8 cellular contexts compared by ENCODE assay signal in the genomic region with DNA sequence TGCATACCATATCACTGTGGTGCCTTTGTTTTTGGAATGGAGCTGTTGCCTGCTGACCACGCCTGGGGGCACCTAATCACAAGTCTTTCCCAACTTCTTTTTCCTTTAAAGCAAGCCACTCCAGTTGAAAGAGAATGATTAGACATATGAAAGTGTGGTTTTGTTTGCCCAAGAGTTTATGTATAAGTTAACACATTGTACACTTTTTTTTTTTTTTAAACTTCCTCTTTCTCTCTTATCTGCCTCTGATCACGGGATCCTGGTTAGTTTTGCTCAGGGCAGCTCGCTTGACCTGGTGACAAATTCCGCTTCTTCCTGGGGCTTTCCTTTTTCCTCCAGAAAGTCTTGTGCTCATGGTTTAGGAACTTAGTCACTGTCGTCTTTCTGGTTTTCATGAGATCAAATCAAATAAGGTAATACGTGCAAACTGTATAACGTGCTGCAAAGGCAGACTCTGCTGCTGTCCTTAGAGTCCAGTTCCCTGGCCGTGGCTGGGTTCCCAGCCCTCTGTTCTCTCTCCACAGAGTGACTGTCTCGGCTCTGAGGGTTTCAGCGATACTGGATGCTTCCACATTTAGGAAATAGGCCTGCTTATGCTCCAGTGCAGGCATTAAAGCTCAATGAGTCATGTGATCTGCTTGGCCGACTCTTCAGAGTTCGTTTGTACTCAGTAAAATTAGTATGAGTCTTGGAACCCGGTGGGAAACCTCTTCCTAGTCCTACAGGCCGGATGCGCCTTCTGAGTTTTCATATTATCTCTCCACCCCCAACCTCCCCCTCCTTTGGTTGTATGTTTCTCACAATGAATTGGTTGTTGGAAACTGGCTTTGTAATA. TPM values are rescaled to one million over a fixed set of nuclear protein-coding genes. Genes with fewer than 3 reads are reported as not detected.
A peak's percentile ranks its signal among the peaks of the same experiment; 100 is the strongest.
DNase-seq lines count a peak whose midpoint lies in the region; ATAC-seq and TF ChIP-seq lines count a peak whose summit lies in the region.

No MANE protein-coding gene starts in this region.

- H3K9ac ChIP-seq in SK-N-MC (ENCODE audit: insufficient read length) = peak overlapping the region; percentile 8

- no peaks in the 10 kb centered on the region for H3K27me3 ChIP-seq in breast epithelium

- H3K9me3 ChIP-seq in SK-N-MC (ENCODE audit: low read depth, low read length) (no peaks in the 10 kb centered on the region), breast epithelium (no peaks in the 10 kb centered on the region)

- TF ChIP-seq POLR2A in breast epithelium (IDR thresholded peaks at IDR 0.05) = no peak

- DNase-seq in Ammon's horn (ENCODE audit: low spot score) (peak; percentile 71), SK-N-MC (ENCODE audit: low read depth, low spot score) (peak; percentile 45), breast epithelium (ENCODE audit: low spot score in 2 of 2) (peak in 1 of 2 donors; percentile 54), kidney glomerular epithelial cell (lab: John Stamatoyannopoulos, UW) (peak; percentile 86), HEK293T (ENCODE audit: extremely low spot score) (no peak)
- peak; percentile 18 to 19 for DNase-seq in stimulated activated CD4-positive, alpha-beta T cell treated with anti-CD3 and anti-CD28 coated beads, Interleukin-2, amount 100 ng/mL, for 48 hours

- no peak for TF ChIP-seq CTCF in breast epithelium (IDR thresholded peaks at IDR 0.05)

- H3K36me3 ChIP-seq in SK-N-MC (ENCODE audit: insufficient read depth, low read length) = 0 out of 2 replicates have a peak, but pooled peaks cover 5% of the 10 kb centered on the region
- no peaks in the 10 kb centered on the region for H3K36me3 ChIP-seq in breast epithelium

- POLR2A ChIA-PET in HEK293T (lab: Yijun Ruan, JAX) = interaction anchor here (1.3 kb wide), 2 partner anchors 14 to 17 kb away, joined by 3 to 4 read pairs; no protein-coding TSS in a partner anchor

- H3K4me3 ChIP-seq in SK-N-MC = peak overlapping the region; percentile 56
- H3K4me3 ChIP-seq in breast epithelium = peak overlapping the region; percentile 19 to 44 (median 33)

- H3K27ac ChIP-seq in SK-N-MC (peak overlapping the region; percentile 73), breast epithelium (peak overlapping the region; percentile 83 to 85)

- H3K4me1 ChIP-seq in breast epithelium = no peaks in the 10 kb centered on the region

- CTCF ChIA-PET in HEK293T (lab: Yijun Ruan, JAX) = interaction anchor here (0.6 kb wide), 1 partner anchor 24 kb away, joined by 3 read pairs; no protein-coding TSS in a partner anchor

- intact Hi-C loops in breast epithelium (cut with DNase I; ENCODE audit: low total_unique reads) = no loop called here

- ATAC-seq in GM19025 (IDR thresholded peaks at IDR 0.05; ENCODE audit: low read depth, unreplicated experiment) = peak; percentile 37
- peak; percentile 55 for ATAC-seq in HG03175 (IDR thresholded peaks at IDR 0.05; ENCODE audit: unreplicated experiment)

TF ChIP-seq in HEK293T, 16 proteins besides CTCF, POLR2A, EP300 and RAD21:
- no peak for TF ChIP-seq ARNT (IDR thresholded peaks at IDR 0.05)
- TF ChIP-seq L3MBTL2 (conservative IDR thresholded peaks at IDR 0.05) = no peak
- TF ChIP-seq CTBP1 (IDR thresholded peaks at IDR 0.05; ENCODE audit: borderline replicate concordance) = no peak
- TF ChIP-seq LEF1 (IDR thresholded peaks at IDR 0.05; ENCODE audit: borderline replicate concordance) = no peak
- TF ChIP-seq NFRKB (IDR thresholded peaks at IDR 0.05) = no peak
- TF ChIP-seq FOXM1 (IDR thresholded peaks at IDR 0.05; ENCODE audit: borderline replicate concordance) = no peak
- TF ChIP-seq HDGF (IDR thresholded peaks at IDR 0.05; ENCODE audit: borderline replicate concordance) = no peak
- TF ChIP-seq, protein P1, sequence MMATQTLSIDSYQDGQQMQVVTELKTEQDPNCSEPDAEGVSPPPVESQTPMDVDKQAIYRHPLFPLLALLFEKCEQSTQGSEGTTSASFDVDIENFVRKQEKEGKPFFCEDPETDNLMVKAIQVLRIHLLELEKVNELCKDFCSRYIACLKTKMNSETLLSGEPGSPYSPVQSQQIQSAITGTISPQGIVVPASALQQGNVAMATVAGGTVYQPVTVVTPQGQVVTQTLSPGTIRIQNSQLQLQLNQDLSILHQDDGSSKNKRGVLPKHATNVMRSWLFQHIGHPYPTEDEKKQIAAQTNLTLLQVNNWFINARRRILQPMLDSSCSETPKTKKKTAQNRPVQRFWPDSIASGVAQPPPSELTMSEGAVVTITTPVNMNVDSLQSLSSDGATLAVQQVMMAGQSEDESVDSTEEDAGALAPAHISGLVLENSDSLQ (IDR thresholded peaks at IDR 0.05) = no peak
- no peak for TF ChIP-seq ELF4 (IDR thresholded peaks at IDR 0.05)
- TF ChIP-seq BHLHE40 (IDR thresholded peaks at IDR 0.05; ENCODE audit: borderline replicate concordance) = no peak
- TF ChIP-seq FOXA1 (IDR thresholded peaks at IDR 0.05) = no peak
- TF ChIP-seq TARDBP (IDR thresholded peaks at IDR 0.05) = no peak
- no peak for TF ChIP-seq FOXK2 (IDR thresholded peaks at IDR 0.05)
- no peak for TF ChIP-seq ZNF384 (IDR thresholded peaks at IDR 0.05)
- no peak for TF ChIP-seq SP1 (IDR thresholded peaks at IDR 0.05)

RNA-seq across cellular contexts. Expression of a gene that starts 15.2 kb away (rescaled TPM):
- total RNA-seq in breast epithelium = 10 to 100 TPM; 23.4 to 28.4 (median 24.6) TPM
